In genomic region chr16:74813109-74813641, GRCh38 we compare ENCODE assay signal across 1 cellular context.
TF ChIP-seq lines count a peak whose summit lies in the region.

No MANE protein-coding gene starts in this region.

TF ChIP-seq in HEK293, 187 proteins besides CTCF, POLR2A, EP300 and RAD21 (continued from another document):
- 0 out of 2 replicates have a peak, but pooled peaks have one; percentile 45 for TF ChIP-seq ZSCAN30 (tag by site-specific recombination; IDR thresholded peaks at IDR 0.05)
- peak; percentile 9 for TF ChIP-seq ZBTB26 (tag by site-specific recombination; optimal IDR thresholded peaks at IDR 0.05)
- peak; percentile 75 for TF ChIP-seq ZBTB20 (tag by site-specific recombination; IDR thresholded peaks at IDR 0.05)
- TF ChIP-seq ZNF843 (tag by site-specific recombination; IDR thresholded peaks at IDR 0.05), result 0 out of 2 replicates have a peak, but pooled peaks have one; percentile 14
- TF ChIP-seq ZBTB48 (tag by site-specific recombination; IDR thresholded peaks at IDR 0.05), result 0 out of 2 replicates have a peak, but pooled peaks have one; percentile 17
- TF ChIP-seq ZNF610 (tag by site-specific recombination; IDR thresholded peaks at IDR 0.05; ENCODE audit: borderline replicate concordance), result peak; percentile 82; the same call in 1 of the 2 replicates
- TF ChIP-seq ZBTB8A (tag by site-specific recombination; IDR thresholded peaks at IDR 0.05), result peak; percentile 84
- peak; percentile 62 for TF ChIP-seq PATZ1 (tag by site-specific recombination; IDR thresholded peaks at IDR 0.05)
- TF ChIP-seq ZNF692 (tag by site-specific recombination; IDR thresholded peaks at IDR 0.05), result peak; percentile 50; the same call in 1 of the 2 replicates
- peak; percentile 50; the same call in 1 of the 2 replicates for TF ChIP-seq ZNF394 (tag by site-specific recombination; IDR thresholded peaks at IDR 0.05; ENCODE audit: borderline replicate concordance)
- 0 out of 2 replicates have a peak, but pooled peaks have one; percentile 20 for TF ChIP-seq ZXDB (tag by site-specific recombination; IDR thresholded peaks at IDR 0.05)
